Comparison of ENCODE assay signal across 8 cellular contexts in the genomic region with DNA sequence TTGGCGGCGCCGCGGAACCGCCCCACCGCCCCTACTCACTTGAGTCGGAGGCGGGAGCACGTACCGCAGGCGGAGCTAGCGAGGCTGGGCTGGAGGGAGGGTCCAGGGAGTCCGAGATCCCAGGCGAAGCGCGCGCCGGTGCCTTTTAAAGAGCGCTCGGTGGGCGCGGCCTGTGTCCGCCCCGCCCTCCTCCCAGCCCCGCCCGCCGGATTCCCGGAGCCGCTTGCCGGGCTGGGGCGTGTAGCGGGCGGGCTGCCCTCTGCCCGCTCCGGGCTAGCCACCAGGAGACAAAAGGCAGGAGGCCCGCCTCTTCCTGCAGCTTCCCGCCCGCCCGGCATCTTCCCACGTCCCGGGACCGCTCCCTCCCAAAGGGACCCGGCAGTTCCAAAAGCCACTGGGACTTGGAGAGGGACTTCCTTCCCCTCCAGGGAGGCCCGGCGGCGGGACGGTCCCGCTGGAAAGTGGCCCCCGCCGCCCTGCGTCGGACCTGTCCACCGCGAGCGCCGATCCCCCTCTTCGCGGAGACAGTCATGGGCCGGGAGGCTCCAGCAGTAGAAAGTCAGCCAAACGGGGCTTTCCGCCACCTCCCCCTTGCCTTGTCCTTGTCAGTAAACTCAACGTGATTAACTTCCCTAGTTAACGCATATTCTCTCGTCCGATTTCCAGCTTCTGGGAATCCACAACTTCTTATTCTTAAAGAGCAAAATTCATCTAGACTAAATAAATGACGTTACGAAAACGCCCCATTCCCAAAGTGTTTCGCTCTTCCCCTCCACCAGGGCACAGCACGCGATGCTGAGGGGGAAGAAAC. TPM values are rescaled to one million over a fixed set of nuclear protein-coding genes. Genes with fewer than 3 reads are reported as not detected.
DNase-seq lines count a peak whose midpoint lies in the region; ATAC-seq and TF ChIP-seq lines count a peak whose summit lies in the region.

A gene (minus strand): TSS at position 121 of the 811 bp plus-strand sequence. CDS start 12,759 bp downstream, outside the sequence.

- H3K27me3 ChIP-seq in BLaER1 treated with 17β-estradiol and CSF1 and Interleukin-3, amounts not matched to agents 10 nM and 100 nM, result peaks cover 0 to 20% (median 9%) of the 10 kb centered on the region in 11 experiments; a peak in 13 of 22 replicates
- H3K27me3 ChIP-seq in lower lobe of right lung (ENCODE audit: low read depth), result no peaks in the 10 kb centered on the region

- no peaks in the 10 kb centered on the region for H3K9me3 Mint-ChIP-seq in activated CD4-positive, alpha-beta memory T cell treated with anti-CD3 and anti-CD28 coated beads for 36 hours

- peak within 1 kb of the TSS; percentile 89 to 99 (median 94) for H3K4me2 ChIP-seq in BLaER1 treated with 17β-estradiol and CSF1 and Interleukin-3, amounts not matched to agents 10 nM and 100 nM

- peak; percentile 35 for DNase-seq in GM19240 (ENCODE audit: insufficient read length, low spot score)
- DNase-seq in NCI-H69 (lab: John Stamatoyannopoulos, UW), result peak; percentile 90
- DNase-seq in activated CD4-positive, alpha-beta memory T cell treated with anti-CD3 and anti-CD28 coated beads for 36 hours, result peak; percentile 80
- DNase-seq in effector CD4-positive, alpha-beta T cell, result peak; percentile 20
- peak; percentile 91 for DNase-seq in lower lobe of right lung
- DNase-seq in stimulated activated CD4-positive, alpha-beta T cell treated with anti-CD3 and anti-CD28 coated beads, TNF-alpha, amount 100 ng/mL, for 24 hours (ENCODE audit: low read depth in 3 of 3), result peak; percentile 20 to 78 (median 43)

- peaks cover 47% of the 10 kb centered on the region for H3K27me3 Mint-ChIP-seq in activated CD4-positive, alpha-beta memory T cell treated with anti-CD3 and anti-CD28 coated beads for 36 hours

- POLR2A ChIA-PET in activated CD4-positive, alpha-beta memory T cell treated with anti-CD3 and anti-CD28 coated beads for 36 hours (lab: Charles Lee), result no interaction called here

- intact Hi-C loops in activated CD4-positive, alpha-beta memory T cell treated with anti-CD3 and anti-CD28 coated beads for 36 hours (cut with micrococcal nuclease), result loop anchor here (2.0 to 5.0 kb wide), 4 partner anchors 48 to 257 kb away; a partner anchor contains a TSS
- intact Hi-C loops in lower lobe of right lung (cut with DNase I), result no loop called here

- peak within 1 kb of the TSS; percentile 83 for H3K4me3 Mint-ChIP-seq in activated CD4-positive, alpha-beta memory T cell treated with anti-CD3 and anti-CD28 coated beads for 36 hours

- no peak within 1 kb of the TSS for H3K27ac Mint-ChIP-seq in activated CD4-positive, alpha-beta memory T cell treated with anti-CD3 and anti-CD28 coated beads for 36 hours

- H3K36me3 ChIP-seq in BLaER1 treated with 17β-estradiol and CSF1 and Interleukin-3, amounts not matched to agents 10 nM and 100 nM, result no peaks in the 10 kb centered on the region
- no peaks in the 10 kb centered on the region for H3K36me3 ChIP-seq in lower lobe of right lung

- H3K4me1 ChIP-seq in BLaER1 treated with 17β-estradiol and CSF1 and Interleukin-3, amounts not matched to agents 10 nM and 100 nM, result peaks cover 0 to 33% (median 14%) of the 10 kb centered on the region in 10 experiments; a peak in 15 of 20 replicates
- peaks cover 17% of the 10 kb centered on the region for H3K4me1 ChIP-seq in lower lobe of right lung

- peak; percentile 18 for TF ChIP-seq CTCF in lower lobe of right lung (IDR thresholded peaks at IDR 0.05)

- H3K4me3 ChIP-seq in BLaER1 treated with 17β-estradiol and CSF1 and Interleukin-3, amounts not matched to agents 10 nM and 100 nM, result peak within 1 kb of the TSS; percentile 70 to 91 (median 82)
- peak within 1 kb of the TSS; percentile 79 for H3K4me3 ChIP-seq in lower lobe of right lung

- peak; percentile 91 for ATAC-seq in HG03442 (IDR thresholded peaks at IDR 0.05; ENCODE audit: unreplicated experiment)
- peak; percentile 97 to 98 for ATAC-seq in lower lobe of right lung

- peaks cover 2% of the 10 kb centered on the region for H3K4me1 Mint-ChIP-seq in activated CD4-positive, alpha-beta memory T cell treated with anti-CD3 and anti-CD28 coated beads for 36 hours (ENCODE audit: low read depth)

- CTCF ChIA-PET in activated CD4-positive, alpha-beta memory T cell treated with anti-CD3 and anti-CD28 coated beads for 36 hours (lab: Charles Lee), result no interaction called here

- no peaks in the 10 kb centered on the region for H3K36me3 Mint-ChIP-seq in activated CD4-positive, alpha-beta memory T cell treated with anti-CD3 and anti-CD28 coated beads for 36 hours

- no peaks in the 10 kb centered on the region for H4K20me1 ChIP-seq in BLaER1 treated with 17β-estradiol and CSF1 and Interleukin-3, amounts not matched to agents 10 nM and 100 nM

- H3K9ac ChIP-seq in BLaER1 treated with 17β-estradiol and CSF1 and Interleukin-3, amounts not matched to agents 10 nM and 100 nM, result peak within 1 kb of the TSS; percentile 73 to 85 (median 81)

- H3K9me3 ChIP-seq in BLaER1 treated with 17β-estradiol and CSF1 and Interleukin-3, amounts not matched to agents 10 nM and 100 nM (replicated peaks in 1 of 11), result peaks cover 0 to 6% (median 0%) of the 10 kb centered on the region in 11 experiments; a peak in 1 of 22 replicates
- no peaks in the 10 kb centered on the region for H3K9me3 ChIP-seq in lower lobe of right lung

- H3K27ac ChIP-seq in BLaER1 treated with 17β-estradiol and CSF1 and Interleukin-3, amounts not matched to agents 10 nM and 100 nM, result peak within 1 kb of the TSS; percentile 8 to 77 (median 72); a peak in 20 of 22 replicates
- H3K27ac ChIP-seq in lower lobe of right lung, result peak within 1 kb of the TSS; percentile 90

RNA-seq across cellular contexts. Expression of the gene that starts here (rescaled TPM):
- total RNA-seq in activated CD4-positive, alpha-beta memory T cell treated with anti-CD3 and anti-CD28 coated beads for 36 hours, result under 1 TPM; 0.33 to 0.41 TPM
- 23.3 TPM for total RNA-seq in lower lobe of right lung

Comparison
In these comparisons a context has a peak if more than half of its experiments do, and no peak if none do; other contexts are left out.
1. Peak in every context shown above with its lines: DNase-seq, ATAC-seq, H3K4me3 ChIP-seq and H3K27ac ChIP-seq.
2. RNA of the gene that starts here (total RNA-seq): 23.3 TPM in lower lobe of right lung (single experiment); 0.33 to 0.41 TPM in activated CD4-positive, alpha-beta memory T cell treated with anti-CD3 and anti-CD28 coated beads for 36 hours; every median in the first group is over 10 times any median in the second.
3. Peak in DNase-seq in activated CD4-positive, alpha-beta memory T cell treated with anti-CD3 and anti-CD28 coated beads for 36 hours; RNA of the gene not detected or under 1 TPM.
4. DNase-seq: peak in every context shown above with its lines; median percentile 91 in lower lobe of right lung; 90 in NCI-H69; 80 in activated CD4-positive, alpha-beta memory T cell treated with anti-CD3 and anti-CD28 coated beads for 36 hours; 43 in stimulated activated CD4-positive, alpha-beta T cell treated with anti-CD3 and anti-CD28 coated beads, TNF-alpha, amount 100 ng/mL, for 24 hours; 35 in GM19240; 20 in effector CD4-positive, alpha-beta T cell.